ENCODE assay signal across 1 cellular context in the genomic region with DNA sequence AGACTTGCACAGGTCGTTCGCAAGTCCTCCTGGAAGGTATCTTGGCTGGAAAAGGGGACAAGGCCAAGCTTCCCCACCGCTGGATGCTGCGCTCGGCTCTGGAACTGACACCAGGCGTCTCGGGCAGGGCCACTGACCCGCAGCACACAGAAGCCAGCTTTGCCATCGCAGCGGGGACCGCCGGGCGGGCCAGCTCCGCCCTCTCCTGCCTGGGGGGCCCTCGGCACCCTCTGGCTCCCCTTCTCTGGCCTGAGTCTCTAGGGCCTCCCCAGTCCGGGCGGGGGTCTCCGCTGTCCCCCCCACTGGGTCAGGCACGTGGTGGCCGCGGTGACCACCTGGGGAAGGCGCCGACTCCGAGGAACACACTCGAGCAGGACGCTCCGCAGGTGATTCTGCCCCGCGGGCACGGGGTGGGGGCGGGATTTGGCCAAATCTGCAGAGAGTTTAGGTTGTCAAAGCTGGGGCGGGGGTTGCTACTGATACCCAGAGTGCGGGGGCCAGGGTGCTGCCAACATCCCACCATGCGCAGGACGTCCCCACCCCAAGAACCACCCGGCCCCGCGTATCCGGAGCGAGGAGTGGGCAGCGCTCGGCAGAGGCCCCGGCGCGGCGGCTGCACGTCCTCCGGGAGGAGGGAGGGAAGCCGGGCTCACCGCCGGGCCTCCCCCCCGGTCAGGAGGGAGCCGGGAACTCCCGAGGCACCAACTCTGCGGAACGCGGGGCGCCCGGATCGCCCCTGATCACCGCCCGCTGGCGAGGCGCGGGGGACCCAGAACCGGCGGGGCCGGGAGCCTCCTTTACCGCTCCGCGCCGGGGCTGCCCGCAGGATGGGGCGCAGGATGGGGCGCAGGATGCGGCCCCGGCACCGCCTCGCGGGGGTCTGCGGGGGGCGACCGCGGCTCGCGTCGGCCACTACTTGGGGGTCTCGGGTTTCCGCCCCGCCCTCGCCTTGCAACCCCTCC.
TF ChIP-seq lines count a peak whose summit lies in the region.

No MANE protein-coding gene starts in this region.

TF ChIP-seq in K562, 482 proteins besides CTCF, POLR2A, EP300 and RAD21 (continued from another document and continues in another):
- TF ChIP-seq HBP1 (CRISPR knock-in tag; IDR thresholded peaks at IDR 0.05) (no peak), HMBOX1 (IDR thresholded peaks at IDR 0.05) (no peak), TSHZ1 (CRISPR knock-in tag; IDR thresholded peaks at IDR 0.05) (no peak), EHMT2 (IDR thresholded peaks at IDR 0.05) (no peak), BHLHE40 (IDR thresholded peaks at IDR 0.05; ENCODE audit: low read length) (no peak), HDAC6 (IDR thresholded peaks at IDR 0.05; ENCODE audit: low read depth, low read length) (no peak), POLR2AphosphoS5 (IDR thresholded peaks at IDR 0.05; ENCODE audit: control insufficient read depth, insufficient read depth, low read depth, low read length) (no peak), ZBTB2 (IDR thresholded peaks at IDR 0.05) (no peak), PCBP1 (IDR thresholded peaks at IDR 0.05; ENCODE audit: low read depth, low read length, poor library complexity, severe bottlenecking) (peak; percentile 24), ZNF695 (CRISPR knock-in tag; IDR thresholded peaks at IDR 0.05) (no peak), JUN (IDR thresholded peaks at IDR 0.05; ENCODE audit: borderline replicate concordance, low read depth, low read length) (no peak), JUN (CRISPR knock-in tag; IDR thresholded peaks at IDR 0.05; ENCODE audit: borderline replicate concordance) (no peak), ZNF124 (CRISPR knock-in tag; IDR thresholded peaks at IDR 0.05) (no peak), YBX1 (IDR thresholded peaks at IDR 0.05) (no peak), ELF4 (CRISPR knock-in tag; IDR thresholded peaks at IDR 0.05) (no peak), POLR2AphosphoS2 (IDR thresholded peaks at IDR 0.05; ENCODE audit: low read length) (no peak), RNF219 (CRISPR knock-in tag; IDR thresholded peaks at IDR 0.05) (no peak), FOXJ3 (CRISPR knock-in tag; IDR thresholded peaks at IDR 0.05) (no peak), DNMT1 (IDR thresholded peaks at IDR 0.05) (no peak), ZNF707 (CRISPR knock-in tag; conservative IDR thresholded peaks at IDR 0.05) (no peak), HDAC2 (IDR thresholded peaks at IDR 0.05) (no peak), NELFE (IDR thresholded peaks at IDR 0.05; ENCODE audit: insufficient read depth, insufficient read length) (no peak), ZNF347 (CRISPR knock-in tag; IDR thresholded peaks at IDR 0.05; ENCODE audit: low read depth) (no peak), ELK3 (CRISPR knock-in tag; IDR thresholded peaks at IDR 0.05) (no peak), HLTF (IDR thresholded peaks at IDR 0.05) (no peak), ADNP (tag; IDR thresholded peaks at IDR 0.05) (no peak), ZNF263 (CRISPR knock-in tag; IDR thresholded peaks at IDR 0.05; ENCODE audit: borderline replicate concordance) (peak; percentile 29; the same call in 1 of the 2 replicates), ZNF592 (IDR thresholded peaks at IDR 0.05) (no peak), KDM1A (IDR thresholded peaks at IDR 0.05) (no peak), NCOA6 (IDR thresholded peaks at IDR 0.05) (no peak), ZNF76 (CRISPR knock-in tag; IDR thresholded peaks at IDR 0.05; ENCODE audit: borderline replicate concordance) (no peak), RBM39 (optimal IDR thresholded peaks at IDR 0.05; ENCODE audit: low read depth, low read length) (no peak), CCNT2 (IDR thresholded peaks at IDR 0.05; ENCODE audit: borderline replicate concordance, extremely low read depth, insufficient read length, low read depth, low read length) (peak; percentile 35), SMARCA4 (IDR thresholded peaks at IDR 0.05) (no peak), COPS2 (conservative IDR thresholded peaks at IDR 0.05) (no peak), E2F6 (IDR thresholded peaks at IDR 0.05; ENCODE audit: borderline replicate concordance in 1 of 2, extremely low read depth in 1 of 2, insufficient read depth in 1 of 2, insufficient read length in 1 of 2, low read depth in 1 of 2, low read length in 1 of 2, poor library complexity in 1 of 2, severe bottlenecking in 1 of 2) (peak in 1 of 2 experiments; percentile 13), ATF2 (CRISPR knock-in tag; IDR thresholded peaks at IDR 0.05) (no peak), CCAR2 (IDR thresholded peaks at IDR 0.05; ENCODE audit: low read depth, low read length) (no peak)
- TF ChIP-seq, protein P1, sequence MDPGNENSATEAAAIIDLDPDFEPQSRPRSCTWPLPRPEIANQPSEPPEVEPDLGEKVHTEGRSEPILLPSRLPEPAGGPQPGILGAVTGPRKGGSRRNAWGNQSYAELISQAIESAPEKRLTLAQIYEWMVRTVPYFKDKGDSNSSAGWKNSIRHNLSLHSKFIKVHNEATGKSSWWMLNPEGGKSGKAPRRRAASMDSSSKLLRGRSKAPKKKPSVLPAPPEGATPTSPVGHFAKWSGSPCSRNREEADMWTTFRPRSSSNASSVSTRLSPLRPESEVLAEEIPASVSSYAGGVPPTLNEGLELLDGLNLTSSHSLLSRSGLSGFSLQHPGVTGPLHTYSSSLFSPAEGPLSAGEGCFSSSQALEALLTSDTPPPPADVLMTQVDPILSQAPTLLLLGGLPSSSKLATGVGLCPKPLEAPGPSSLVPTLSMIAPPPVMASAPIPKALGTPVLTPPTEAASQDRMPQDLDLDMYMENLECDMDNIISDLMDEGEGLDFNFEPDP (CRISPR knock-in tag; IDR thresholded peaks at IDR 0.05), result no peak
